ENCODE assay signal across 8 cellular contexts in the genomic region with DNA sequence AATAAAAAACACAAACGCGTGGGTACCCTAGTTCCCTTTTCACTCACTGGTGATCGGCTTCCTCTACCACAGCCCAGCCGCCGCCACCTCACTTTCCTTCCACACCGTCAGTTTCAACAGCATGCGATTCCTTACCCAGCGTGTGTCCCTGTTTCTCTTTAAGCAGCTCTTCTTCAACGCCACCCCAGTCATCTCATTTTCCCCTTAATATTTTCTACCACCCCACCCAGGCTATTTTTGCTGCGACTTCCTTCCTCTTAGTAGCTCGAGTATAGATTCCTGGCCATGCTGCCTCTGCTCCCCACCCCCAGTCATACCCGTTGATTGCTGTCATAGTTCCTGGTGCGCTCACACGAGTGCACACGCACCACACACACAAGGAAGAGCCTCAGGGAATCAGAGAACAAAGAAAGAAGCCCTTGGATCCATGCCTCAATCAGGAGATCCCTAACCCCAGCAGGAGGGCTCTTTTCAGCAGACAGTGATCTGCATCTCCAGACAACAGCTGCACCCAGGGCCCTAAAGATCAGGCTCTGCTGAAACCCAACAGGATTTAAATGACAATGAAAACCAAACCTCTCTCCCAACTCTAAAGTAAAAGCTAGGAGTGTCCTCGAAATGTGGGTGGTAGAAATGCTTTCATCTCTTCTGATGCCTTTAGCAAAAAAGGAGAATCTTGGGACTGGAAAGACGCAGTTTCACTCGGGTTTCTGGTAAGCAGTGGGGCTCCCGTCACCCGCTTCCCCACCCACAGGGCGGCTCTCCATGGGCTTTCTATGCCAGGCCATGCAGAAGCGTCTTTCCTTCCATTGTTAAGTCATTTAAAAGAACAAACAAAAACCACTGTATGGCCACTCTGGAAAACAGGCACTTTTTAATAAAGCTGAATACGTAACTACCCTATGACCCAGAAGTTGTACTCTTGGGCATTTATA. TPM values are rescaled to one million over a fixed set of nuclear protein-coding genes. Genes with fewer than 3 reads are reported as not detected.
A peak's percentile ranks its signal among the peaks of the same experiment; 100 is the strongest.
DNase-seq lines count a peak whose midpoint lies in the region; ATAC-seq and TF ChIP-seq lines count a peak whose summit lies in the region.

No MANE protein-coding gene starts in this region.

- H3K27ac Mint-ChIP-seq in activated T-helper 1 cell treated with anti-CD3 and anti-CD28 coated beads, Interleukin-12 subunit alpha, Interleukin-12 subunit beta, Interleukin-2, Interleukin-4 antibody, amounts not matched to agents 30 ng/mL and 10 ng/mL and 1 ng/mL, durations not matched to agents 14 hours and 24 hours and 36 hours: peak overlapping the region; percentile 74
- H3K27ac Mint-ChIP-seq in neural progenitor cell: peak overlapping the region; percentile 98

- no peaks in the 10 kb centered on the region for H3K27me3 ChIP-seq in AG04450 (ENCODE audit: control insufficient read depth, insufficient read depth, low read length)
- H3K27me3 ChIP-seq in foreskin keratinocyte: no peaks in the 10 kb centered on the region
- peaks cover 97% of the 10 kb centered on the region for H3K27me3 ChIP-seq in neural progenitor cell
- H3K27me3 ChIP-seq in upper lobe of right lung: no peaks in the 10 kb centered on the region

- H3K4me2 ChIP-seq in neural progenitor cell: peak overlapping the region; percentile 76

- intact Hi-C loops in activated T-helper 1 cell treated with anti-CD3 and anti-CD28 coated beads, Interleukin-12 subunit alpha, Interleukin-12 subunit beta, Interleukin-2, Interleukin-4 antibody, amounts not matched to agents 30 ng/mL and 10 ng/mL and 1 ng/mL, durations not matched to agents 14 hours and 24 hours and 36 hours (cut with micrococcal nuclease): loop anchor here (1.0 to 5.0 kb wide), 6 partner anchors 16 to 140 kb away; a partner anchor contains a TSS
- intact Hi-C loops in upper lobe of right lung (cut with DNase I): no loop called here

- H3K9me3 ChIP-seq in AG04450 (ENCODE audit: control insufficient read depth, insufficient read depth, low read length): no peaks in the 10 kb centered on the region
- H3K9me3 ChIP-seq in neural progenitor cell (ENCODE audit: low read depth): no peaks in the 10 kb centered on the region
- H3K9me3 ChIP-seq in upper lobe of right lung: no peaks in the 10 kb centered on the region

- H3K4me1 Mint-ChIP-seq in activated T-helper 1 cell treated with anti-CD3 and anti-CD28 coated beads, Interleukin-12 subunit alpha, Interleukin-12 subunit beta, Interleukin-2, Interleukin-4 antibody, amounts not matched to agents 30 ng/mL and 10 ng/mL and 1 ng/mL, durations not matched to agents 14 hours and 24 hours and 36 hours (ENCODE audit: low read depth): peaks cover 68% of the 10 kb centered on the region
- peaks cover 62% of the 10 kb centered on the region for H3K4me1 Mint-ChIP-seq in neural progenitor cell

- peak overlapping the region; percentile 62 for H3K27ac ChIP-seq in AG04450 (ENCODE audit: low read depth, low read length)
- H3K27ac ChIP-seq in foreskin keratinocyte: peak overlapping the region; percentile 77
- no peak overlapping the region for H3K27ac ChIP-seq in neural progenitor cell
- H3K27ac ChIP-seq in upper lobe of right lung: peak overlapping the region; percentile 86

- H3K4me3 Mint-ChIP-seq in activated T-helper 1 cell treated with anti-CD3 and anti-CD28 coated beads, Interleukin-12 subunit alpha, Interleukin-12 subunit beta, Interleukin-2, Interleukin-4 antibody, amounts not matched to agents 30 ng/mL and 10 ng/mL and 1 ng/mL, durations not matched to agents 14 hours and 24 hours and 36 hours: peak overlapping the region; percentile 67
- peak overlapping the region; percentile 77 for H3K4me3 Mint-ChIP-seq in neural progenitor cell

- H3K36me3 Mint-ChIP-seq in activated T-helper 1 cell treated with anti-CD3 and anti-CD28 coated beads, Interleukin-12 subunit alpha, Interleukin-12 subunit beta, Interleukin-2, Interleukin-4 antibody, amounts not matched to agents 30 ng/mL and 10 ng/mL and 1 ng/mL, durations not matched to agents 14 hours and 24 hours and 36 hours (ENCODE audit: low read depth): peaks cover 42% of the 10 kb centered on the region
- peaks cover 17% of the 10 kb centered on the region for H3K36me3 Mint-ChIP-seq in neural progenitor cell

- peaks cover 43% of the 10 kb centered on the region for H3F3A ChIP-seq in neural progenitor cell (ENCODE audit: low read depth)

- ATAC-seq in GM21717 (IDR thresholded peaks at IDR 0.05; ENCODE audit: unreplicated experiment) (peak; percentile 41), foreskin keratinocyte (peak; percentile 76), upper lobe of right lung (peak; percentile 83)

- H2AFZ ChIP-seq in neural progenitor cell (replicated peaks): no peak overlapping the region

- TF ChIP-seq CTCF in AG04450 (IDR thresholded peaks at IDR 0.05; ENCODE audit: low read depth, low read length): no peak
- TF ChIP-seq CTCF in foreskin keratinocyte (conservative IDR thresholded peaks at IDR 0.05): peak; percentile 21
- no peak for TF ChIP-seq CTCF in neural progenitor cell (IDR thresholded peaks at IDR 0.05)
- no peak for TF ChIP-seq CTCF in upper lobe of right lung (IDR thresholded peaks at IDR 0.05)

- H4K20me1 ChIP-seq in neural progenitor cell (ENCODE audit: low read depth): peaks cover 100% of the 10 kb centered on the region

- POLR2A ChIA-PET in AG04450 (lab: Yijun Ruan, JAX): no interaction called here

- H3K4me3 ChIP-seq in AG04450 (ENCODE audit: low read depth, low read length) (peak overlapping the region; percentile 20), neural progenitor cell (peak overlapping the region; percentile 32), upper lobe of right lung (peak overlapping the region; percentile 37)

- H3K9me3 Mint-ChIP-seq in activated T-helper 1 cell treated with anti-CD3 and anti-CD28 coated beads, Interleukin-12 subunit alpha, Interleukin-12 subunit beta, Interleukin-2, Interleukin-4 antibody, amounts not matched to agents 30 ng/mL and 10 ng/mL and 1 ng/mL, durations not matched to agents 14 hours and 24 hours and 36 hours: no peaks in the 10 kb centered on the region
- no peaks in the 10 kb centered on the region for H3K9me3 Mint-ChIP-seq in neural progenitor cell

- H3K4me1 ChIP-seq in foreskin keratinocyte (peaks cover 45% of the 10 kb centered on the region), neural progenitor cell (peaks cover 34% of the 10 kb centered on the region), upper lobe of right lung (peaks cover 63% of the 10 kb centered on the region)

- CTCF ChIA-PET in AG04450 (lab: Charles Lee): interaction anchor here (0.8 to 1.9 kb wide), 4 partner anchors 8 to 78 kb away, joined by 3 to 7 read pairs (median 5); no protein-coding TSS in a partner anchor

- no peaks in the 10 kb centered on the region for H3K36me3 ChIP-seq in neural progenitor cell
- peaks cover 38% of the 10 kb centered on the region for H3K36me3 ChIP-seq in upper lobe of right lung

- H3K79me2 ChIP-seq in neural progenitor cell (ENCODE audit: low read depth): no peaks in the 10 kb centered on the region

- peaks cover 8% of the 10 kb centered on the region for H3K27me3 Mint-ChIP-seq in activated T-helper 1 cell treated with anti-CD3 and anti-CD28 coated beads, Interleukin-12 subunit alpha, Interleukin-12 subunit beta, Interleukin-2, Interleukin-4 antibody, amounts not matched to agents 30 ng/mL and 10 ng/mL and 1 ng/mL, durations not matched to agents 14 hours and 24 hours and 36 hours (ENCODE audit: insufficient read depth)
- H3K27me3 Mint-ChIP-seq in neural progenitor cell (ENCODE audit: insufficient read depth, low read depth): peaks cover 9% of the 10 kb centered on the region

- H3K9ac ChIP-seq in neural progenitor cell: no peak overlapping the region

- DNase-seq in AG04450 (ENCODE audit: low read depth, low spot score) (no peak), NCI-H526 treated with DMSO at 0.1 percent for 48 hours (lab: John Stamatoyannopoulos, UW) (peak; percentile 70), foreskin keratinocyte (peak; percentile 75 to 93), neural progenitor cell (ENCODE audit: low spot score) (peak; percentile 96), upper lobe of right lung (no peak), DMS 273 (lab: John Stamatoyannopoulos, UW; ENCODE audit: unreplicated experiment) (no peak)
- DNase-seq in activated T-helper 1 cell treated with anti-CD3 and anti-CD28 coated beads, Interleukin-12 subunit alpha, Interleukin-12 subunit beta, Interleukin-2, Interleukin-4 antibody, amounts not matched to agents 30 ng/mL and 10 ng/mL and 1 ng/mL, durations not matched to agents 14 hours and 24 hours and 36 hours (ENCODE audit: low spot score): no peak

RNA-seq across cellular contexts. Expression of a gene that starts 23.8 kb away (rescaled TPM):
- polyA plus RNA-seq in AG04450 (2011; rRNA removed): 23.9 and 24.5 TPM in 2 replicates
- polyA minus RNA-seq in AG04450 (2011; rRNA and poly(A)+ RNA removed): 16.0 and 17.6 TPM in 2 replicates
- 12.7 and 14.3 TPM in 2 replicates for total RNA-seq in activated T-helper 1 cell treated with anti-CD3 and anti-CD28 coated beads, Interleukin-12 subunit alpha, Interleukin-12 subunit beta, Interleukin-2, Interleukin-4 antibody, amounts not matched to agents 30 ng/mL and 10 ng/mL and 1 ng/mL, durations not matched to agents 14 hours and 24 hours and 36 hours
- total RNA-seq in foreskin keratinocyte: 49.3 and 59.0 TPM in 2 replicates
- polyA plus RNA-seq in foreskin keratinocyte: 47.0 and 56.0 TPM in 2 replicates
- 19.4 and 23.9 TPM in 2 replicates for total RNA-seq in neural progenitor cell (ENCODE audit: low replicate concordance)
- total RNA-seq in upper lobe of right lung: 36.3 TPM

RNA-seq across cellular contexts. Expression of a gene that starts 36.9 kb away (rescaled TPM):
- polyA plus RNA-seq in AG04450 (2011; rRNA removed) (7.2 and 10.7 TPM in 2 replicates), foreskin keratinocyte (19.7 and 20.6 TPM in 2 replicates)
- polyA minus RNA-seq in AG04450 (2011; rRNA and poly(A)+ RNA removed): 11.3 and 20.1 TPM in 2 replicates
- total RNA-seq in activated T-helper 1 cell treated with anti-CD3 and anti-CD28 coated beads, Interleukin-12 subunit alpha, Interleukin-12 subunit beta, Interleukin-2, Interleukin-4 antibody, amounts not matched to agents 30 ng/mL and 10 ng/mL and 1 ng/mL, durations not matched to agents 14 hours and 24 hours and 36 hours: 26.6 and 29.5 TPM in 2 replicates
- total RNA-seq in foreskin keratinocyte (35.0 and 35.9 TPM in 2 replicates), neural progenitor cell (ENCODE audit: low replicate concordance) (19.3 and 25.6 TPM in 2 replicates), upper lobe of right lung (33.0 TPM)

Comparison
In these comparisons a context has a peak if more than half of its experiments do, and no peak if none do; other contexts are left out.
1. DNase-seq: peak in NCI-H526 treated with DMSO at 0.1 percent for 48 hours (single experiment), foreskin keratinocyte (2 of 2) and neural progenitor cell (single experiment); none in AG04450 (single experiment), activated T-helper 1 cell treated with anti-CD3 and anti-CD28 coated beads, Interleukin-12 subunit alpha, Interleukin-12 subunit beta, Interleukin-2, Interleukin-4 antibody, amounts not matched to agents 30 ng/mL and 10 ng/mL and 1 ng/mL, durations not matched to agents 14 hours and 24 hours and 36 hours (single experiment), upper lobe of right lung (single experiment) and DMS 273 (single experiment).
2. Peak in every context shown above with its lines, with median percentiles within 50 percentile points of each other: H3K4me3 ChIP-seq and ATAC-seq.